ENCODE assay signal across 8 cellular contexts in genomic region chr14:100271247-100271939, GRCh38. TPM values are rescaled to one million over a fixed set of nuclear protein-coding genes. Genes with fewer than 3 reads are reported as not detected.
DNase-seq lines count a peak whose midpoint lies in the region; ATAC-seq, FAIRE-seq and TF ChIP-seq lines count a peak whose summit lies in the region.

No MANE protein-coding gene starts in this region.

- no peaks in the 10 kb centered on the region for H3K9me3 ChIP-seq in RWPE2 (ENCODE audit: severe bottlenecking)
- H3K9me3 ChIP-seq in gastroesophageal sphincter, result no peaks in the 10 kb centered on the region

- FAIRE-seq in A204.1 (lab: Jason Lieb, UNC) (peak; percentile 92), frontal cortex (lab: Jason Lieb, UNC) (no peak)

- DNase-seq in ELR (ENCODE audit: low read depth), result peak; percentile 44
- no peak for DNase-seq in RWPE2 (ENCODE audit: low spot score)
- no peak for DNase-seq in COLO829 (ENCODE audit: low spot score)
- DNase-seq in frontal cortex (ENCODE audit: low spot score in 2 of 2), result no peak

- H3K27ac ChIP-seq in RWPE2 (ENCODE audit: poor library complexity, severe bottlenecking), result no peak overlapping the region
- no peak overlapping the region for H3K27ac ChIP-seq in gastroesophageal sphincter

- H3K4me1 ChIP-seq in RWPE2 (ENCODE audit: insufficient read depth, poor library complexity, severe bottlenecking) (peaks cover 4% of the 10 kb centered on the region), gastroesophageal sphincter (peaks cover 0 to 70% (median 8%) of the 10 kb centered on the region in 3 donors)

- H3K36me3 ChIP-seq in RWPE2 (ENCODE audit: low read depth), result peaks cover 76% of the 10 kb centered on the region
- H3K36me3 ChIP-seq in gastroesophageal sphincter, result peaks cover 0 to under 1% of the 10 kb centered on the region in 2 donors

- TF ChIP-seq CTCF in RWPE2 (IDR thresholded peaks at IDR 0.05; ENCODE audit: poor library complexity, severe bottlenecking), result peak; percentile 68
- TF ChIP-seq CTCF in gastroesophageal sphincter (IDR thresholded peaks at IDR 0.05), result peak; percentile 11 to 42 (median 36)

- TF ChIP-seq EP300 in gastroesophageal sphincter (IDR thresholded peaks at IDR 0.05), result no peak

- TF ChIP-seq POLR2A in gastroesophageal sphincter (IDR thresholded peaks at IDR 0.05), result no peak

- WGBS in gastroesophageal sphincter (ENCODE audit: low coverage in 1 of 2), 2 donors, result 64 to 69% methylated on average over 9 to 10 of the region's 10 CpGs

- H3K4me3 ChIP-seq in RWPE2 (ENCODE audit: severe bottlenecking) (no peak overlapping the region), gastroesophageal sphincter (no peak overlapping the region)

- no peaks in the 10 kb centered on the region for H3K27me3 ChIP-seq in RWPE2 (ENCODE audit: insufficient read depth, poor library complexity, severe bottlenecking)
- no peaks in the 10 kb centered on the region for H3K27me3 ChIP-seq in gastroesophageal sphincter

- ATAC-seq in RWPE2 (ENCODE audit: low read depth) (no peak), gastroesophageal sphincter (no peak), GM21447 (IDR thresholded peaks at IDR 0.05; ENCODE audit: unreplicated experiment) (no peak), GM19467 (IDR thresholded peaks at IDR 0.05; ENCODE audit: unreplicated experiment) (no peak)

RNA-seq across cellular contexts. Expression of gene YY1, which starts 32.4 kb away (rescaled TPM):
- 10 to 100 TPM; 55.1 to 76.3 (median 62.5) TPM for total RNA-seq in gastroesophageal sphincter
- 47.7 TPM for total RNA-seq in frontal cortex

RNA-seq across cellular contexts. Expression of gene SLC25A29, which starts 34.9 kb away (rescaled TPM):
- total RNA-seq in gastroesophageal sphincter, result 10 to 100 TPM; 36.4 to 65.4 (median 52.9) TPM
- 45.2 TPM for total RNA-seq in frontal cortex

RNA-seq across cellular contexts. Expression of gene SLC25A47, which starts 51.7 kb away (rescaled TPM):
- total RNA-seq in gastroesophageal sphincter, result under 1 TPM in 1 of 4 donors, not detected in 3; 0.31 TPM
- total RNA-seq in frontal cortex, result not detected
